Comparison of ENCODE assay signal across 1 cellular context in the genomic region with DNA sequence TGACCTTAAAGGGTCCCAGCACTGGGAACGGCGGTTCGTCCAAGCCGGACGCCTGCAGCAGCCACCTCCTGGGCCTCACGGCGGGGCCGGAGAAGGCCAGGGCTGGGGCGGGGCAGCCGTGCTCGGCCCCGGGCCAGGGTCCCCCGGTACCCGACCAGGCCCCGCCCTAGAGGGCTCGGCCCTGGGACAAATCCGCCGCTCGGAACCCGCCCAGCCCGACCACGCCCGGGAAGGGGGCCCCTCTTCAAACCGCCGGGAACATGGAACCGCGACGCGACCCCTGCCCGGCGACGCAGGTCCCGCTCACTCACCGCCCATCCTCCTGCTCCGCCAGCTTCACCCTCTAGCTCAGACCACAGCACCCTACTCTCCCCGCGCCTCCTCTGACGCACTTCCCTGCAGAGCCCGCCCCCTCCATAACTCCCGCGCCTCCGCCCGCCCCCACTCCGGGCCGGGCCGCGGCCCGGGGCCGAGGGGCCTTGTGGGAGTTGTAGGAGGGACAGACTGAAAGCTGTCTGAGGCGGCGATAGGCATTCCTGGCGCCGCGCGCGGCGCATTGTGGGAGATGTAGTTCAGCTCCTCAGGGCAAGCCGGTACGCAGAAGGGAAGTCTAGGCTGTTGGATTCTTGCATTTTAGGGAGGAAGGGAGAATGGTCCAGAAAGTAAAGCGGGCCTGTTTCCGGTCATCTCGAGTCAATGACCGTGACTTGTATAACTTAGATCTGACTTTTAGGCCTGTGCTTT.
A peak's percentile ranks its signal among the peaks of the same experiment; 100 is the strongest.
TF ChIP-seq lines count a peak whose summit lies in the region.

A gene (minus strand): TSS at position 365 of the 744 bp plus-strand sequence. CDS start 1,478 bp downstream, outside the sequence.

TF ChIP-seq in HepG2, 621 proteins besides CTCF, POLR2A, EP300 and RAD21 (continued from another document and continues in another):
- TF ChIP-seq, protein P1, sequence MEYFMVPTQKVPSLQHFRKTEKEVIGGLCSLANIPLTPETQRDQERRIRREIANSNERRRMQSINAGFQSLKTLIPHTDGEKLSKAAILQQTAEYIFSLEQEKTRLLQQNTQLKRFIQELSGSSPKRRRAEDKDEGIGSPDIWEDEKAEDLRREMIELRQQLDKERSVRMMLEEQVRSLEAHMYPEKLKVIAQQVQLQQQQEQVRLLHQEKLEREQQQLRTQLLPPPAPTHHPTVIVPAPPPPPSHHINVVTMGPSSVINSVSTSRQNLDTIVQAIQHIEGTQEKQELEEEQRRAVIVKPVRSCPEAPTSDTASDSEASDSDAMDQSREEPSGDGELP (IDR thresholded peaks at IDR 0.05; ENCODE audit: borderline replicate concordance, low read depth), result 0 out of 2 replicates have a peak, but pooled peaks have one; percentile 9
- TF ChIP-seq ZBTB7B (CRISPR knock-in tag; IDR thresholded peaks at IDR 0.05), result peak; percentile 80
- TF ChIP-seq, protein P2, sequence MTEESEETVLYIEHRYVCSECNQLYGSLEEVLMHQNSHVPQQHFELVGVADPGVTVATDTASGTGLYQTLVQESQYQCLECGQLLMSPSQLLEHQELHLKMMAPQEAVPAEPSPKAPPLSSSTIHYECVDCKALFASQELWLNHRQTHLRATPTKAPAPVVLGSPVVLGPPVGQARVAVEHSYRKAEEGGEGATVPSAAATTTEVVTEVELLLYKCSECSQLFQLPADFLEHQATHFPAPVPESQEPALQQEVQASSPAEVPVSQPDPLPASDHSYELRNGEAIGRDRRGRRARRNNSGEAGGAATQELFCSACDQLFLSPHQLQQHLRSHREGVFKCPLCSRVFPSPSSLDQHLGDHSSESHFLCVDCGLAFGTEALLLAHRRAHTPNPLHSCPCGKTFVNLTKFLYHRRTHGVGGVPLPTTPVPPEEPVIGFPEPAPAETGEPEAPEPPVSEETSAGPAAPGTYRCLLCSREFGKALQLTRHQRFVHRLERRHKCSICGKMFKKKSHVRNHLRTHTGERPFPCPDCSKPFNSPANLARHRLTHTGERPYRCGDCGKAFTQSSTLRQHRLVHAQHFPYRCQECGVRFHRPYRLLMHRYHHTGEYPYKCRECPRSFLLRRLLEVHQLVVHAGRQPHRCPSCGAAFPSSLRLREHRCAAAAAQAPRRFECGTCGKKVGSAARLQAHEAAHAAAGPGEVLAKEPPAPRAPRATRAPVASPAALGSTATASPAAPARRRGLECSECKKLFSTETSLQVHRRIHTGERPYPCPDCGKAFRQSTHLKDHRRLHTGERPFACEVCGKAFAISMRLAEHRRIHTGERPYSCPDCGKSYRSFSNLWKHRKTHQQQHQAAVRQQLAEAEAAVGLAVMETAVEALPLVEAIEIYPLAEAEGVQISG (CRISPR knock-in tag; IDR thresholded peaks at IDR 0.05), result peak; percentile 89
- TF ChIP-seq SKI (IDR thresholded peaks at IDR 0.05; ENCODE audit: partially characterized antibody), result no peak
- no peak for TF ChIP-seq RARG (CRISPR knock-in tag; IDR thresholded peaks at IDR 0.05; ENCODE audit: low read depth)
- no peak for TF ChIP-seq MTF2 (CRISPR knock-in tag; IDR thresholded peaks at IDR 0.05; ENCODE audit: borderline replicate concordance)
- TF ChIP-seq CCDC6 (CRISPR knock-in tag; IDR thresholded peaks at IDR 0.05), result peak; percentile 65; the same call in 1 of the 2 replicates
- TF ChIP-seq TBL1XR1 (IDR thresholded peaks at IDR 0.05; ENCODE audit: borderline replicate concordance, low read length, partially characterized antibody), result peak; percentile 25
- no peak for TF ChIP-seq ZNF235 (CRISPR knock-in tag; IDR thresholded peaks at IDR 0.05; ENCODE audit: borderline replicate concordance)
- no peak for TF ChIP-seq STAT5B (CRISPR knock-in tag; IDR thresholded peaks at IDR 0.05)
- no peak for TF ChIP-seq HNRNPUL1 (IDR thresholded peaks at IDR 0.05; ENCODE audit: low read depth, low read length)
- TF ChIP-seq MAFF (IDR thresholded peaks at IDR 0.05; ENCODE audit: low read depth, low read length), result no peak
- no peak for TF ChIP-seq XRCC5 (optimal IDR thresholded peaks at IDR 0.05; ENCODE audit: low read length)
- peak; percentile 78 for TF ChIP-seq HNRNPK (IDR thresholded peaks at IDR 0.05; ENCODE audit: low read depth, low read length, poor library complexity, severe bottlenecking)
- peak; percentile 17; the same call in 1 of the 2 replicates for TF ChIP-seq ZNF232 (CRISPR knock-in tag; IDR thresholded peaks at IDR 0.05; ENCODE audit: borderline replicate concordance)
- no peak for TF ChIP-seq ZNF773 (CRISPR knock-in tag; IDR thresholded peaks at IDR 0.05; ENCODE audit: borderline replicate concordance)
- no peak for TF ChIP-seq NR2F6 (IDR thresholded peaks at IDR 0.05)
- no peak for TF ChIP-seq NR2F6 (CRISPR knock-in tag; IDR thresholded peaks at IDR 0.05)
- peak; percentile 54; the same call in 1 of the 2 replicates for TF ChIP-seq ESRRA (CRISPR knock-in tag; IDR thresholded peaks at IDR 0.05; ENCODE audit: low read depth)
- TF ChIP-seq ZNF564 (CRISPR knock-in tag; IDR thresholded peaks at IDR 0.05), result peak; percentile 52; the same call in 1 of the 2 replicates
- TF ChIP-seq SPEN (CRISPR knock-in tag; IDR thresholded peaks at IDR 0.05; ENCODE audit: low read depth), result peak; percentile 90
- TF ChIP-seq, protein P3, sequence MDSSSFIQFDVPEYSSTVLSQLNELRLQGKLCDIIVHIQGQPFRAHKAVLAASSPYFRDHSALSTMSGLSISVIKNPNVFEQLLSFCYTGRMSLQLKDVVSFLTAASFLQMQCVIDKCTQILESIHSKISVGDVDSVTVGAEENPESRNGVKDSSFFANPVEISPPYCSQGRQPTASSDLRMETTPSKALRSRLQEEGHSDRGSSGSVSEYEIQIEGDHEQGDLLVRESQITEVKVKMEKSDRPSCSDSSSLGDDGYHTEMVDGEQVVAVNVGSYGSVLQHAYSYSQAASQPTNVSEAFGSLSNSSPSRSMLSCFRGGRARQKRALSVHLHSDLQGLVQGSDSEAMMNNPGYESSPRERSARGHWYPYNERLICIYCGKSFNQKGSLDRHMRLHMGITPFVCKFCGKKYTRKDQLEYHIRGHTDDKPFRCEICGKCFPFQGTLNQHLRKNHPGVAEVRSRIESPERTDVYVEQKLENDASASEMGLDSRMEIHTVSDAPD (CRISPR knock-in tag; IDR thresholded peaks at IDR 0.05), result peak; percentile 20; the same call in 1 of the 2 replicates
- peak; percentile 25; the same call in 1 of the 2 replicates for TF ChIP-seq ELF3 (CRISPR knock-in tag; IDR thresholded peaks at IDR 0.05)
- TF ChIP-seq, protein P4, sequence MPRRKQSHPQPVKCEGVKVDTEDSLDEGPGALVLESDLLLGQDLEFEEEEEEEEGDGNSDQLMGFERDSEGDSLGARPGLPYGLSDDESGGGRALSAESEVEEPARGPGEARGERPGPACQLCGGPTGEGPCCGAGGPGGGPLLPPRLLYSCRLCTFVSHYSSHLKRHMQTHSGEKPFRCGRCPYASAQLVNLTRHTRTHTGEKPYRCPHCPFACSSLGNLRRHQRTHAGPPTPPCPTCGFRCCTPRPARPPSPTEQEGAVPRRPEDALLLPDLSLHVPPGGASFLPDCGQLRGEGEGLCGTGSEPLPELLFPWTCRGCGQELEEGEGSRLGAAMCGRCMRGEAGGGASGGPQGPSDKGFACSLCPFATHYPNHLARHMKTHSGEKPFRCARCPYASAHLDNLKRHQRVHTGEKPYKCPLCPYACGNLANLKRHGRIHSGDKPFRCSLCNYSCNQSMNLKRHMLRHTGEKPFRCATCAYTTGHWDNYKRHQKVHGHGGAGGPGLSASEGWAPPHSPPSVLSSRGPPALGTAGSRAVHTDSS (CRISPR knock-in tag; conservative IDR thresholded peaks at IDR 0.05), result no peak
- TF ChIP-seq, protein P5, sequence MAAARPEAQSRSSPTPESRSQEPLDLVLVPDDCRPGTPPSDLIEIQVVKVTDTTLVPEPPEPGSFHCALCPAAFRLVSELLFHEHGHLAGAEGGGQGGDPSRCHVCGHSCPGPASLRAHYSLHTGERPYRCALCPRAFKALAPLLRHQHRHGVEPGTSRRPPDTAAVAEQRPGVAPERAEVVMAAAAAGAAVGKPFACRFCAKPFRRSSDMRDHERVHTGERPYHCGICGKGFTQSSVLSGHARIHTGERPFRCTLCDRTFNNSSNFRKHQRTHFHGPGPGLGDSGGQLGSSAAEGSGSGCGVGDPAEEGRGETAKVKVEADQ (CRISPR knock-in tag; IDR thresholded peaks at IDR 0.05; ENCODE audit: borderline replicate concordance), result 0 out of 2 replicates have a peak, but pooled peaks have one; percentile 22
- TF ChIP-seq, protein P6, sequence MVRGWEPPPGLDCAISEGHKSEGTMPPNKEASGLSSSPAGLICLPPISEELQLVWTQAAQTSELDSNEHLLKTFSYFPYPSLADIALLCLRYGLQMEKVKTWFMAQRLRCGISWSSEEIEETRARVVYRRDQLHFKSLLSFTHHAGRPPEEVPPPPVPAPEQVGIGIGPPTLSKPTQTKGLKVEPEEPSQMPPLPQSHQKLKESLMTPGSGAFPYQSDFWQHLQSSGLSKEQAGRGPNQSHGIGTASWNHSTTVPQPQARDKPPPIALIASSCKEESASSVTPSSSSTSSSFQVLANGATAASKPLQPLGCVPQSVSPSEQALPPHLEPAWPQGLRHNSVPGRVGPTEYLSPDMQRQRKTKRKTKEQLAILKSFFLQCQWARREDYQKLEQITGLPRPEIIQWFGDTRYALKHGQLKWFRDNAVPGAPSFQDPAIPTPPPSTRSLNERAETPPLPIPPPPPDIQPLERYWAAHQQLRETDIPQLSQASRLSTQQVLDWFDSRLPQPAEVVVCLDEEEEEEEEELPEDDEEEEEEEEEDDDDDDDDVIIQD (CRISPR knock-in tag; IDR thresholded peaks at IDR 0.05; ENCODE audit: low read depth), result peak; percentile 58; the same call in 1 of the 2 replicates
- TF ChIP-seq ZFP36 (IDR thresholded peaks at IDR 0.05; ENCODE audit: borderline replicate concordance, low read depth, low read length, partially characterized antibody), result no peak
- TF ChIP-seq ZNF468 (CRISPR knock-in tag; IDR thresholded peaks at IDR 0.05), result no peak
- peak; percentile 90 for TF ChIP-seq IRF2 (CRISPR knock-in tag; IDR thresholded peaks at IDR 0.05)
- TF ChIP-seq, protein P7, sequence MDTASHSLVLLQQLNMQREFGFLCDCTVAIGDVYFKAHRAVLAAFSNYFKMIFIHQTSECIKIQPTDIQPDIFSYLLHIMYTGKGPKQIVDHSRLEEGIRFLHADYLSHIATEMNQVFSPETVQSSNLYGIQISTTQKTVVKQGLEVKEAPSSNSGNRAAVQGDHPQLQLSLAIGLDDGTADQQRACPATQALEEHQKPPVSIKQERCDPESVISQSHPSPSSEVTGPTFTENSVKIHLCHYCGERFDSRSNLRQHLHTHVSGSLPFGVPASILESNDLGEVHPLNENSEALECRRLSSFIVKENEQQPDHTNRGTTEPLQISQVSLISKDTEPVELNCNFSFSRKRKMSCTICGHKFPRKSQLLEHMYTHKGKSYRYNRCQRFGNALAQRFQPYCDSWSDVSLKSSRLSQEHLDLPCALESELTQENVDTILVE (CRISPR knock-in tag; IDR thresholded peaks at IDR 0.05), result peak; percentile 87
- TF ChIP-seq ZEB1 (IDR thresholded peaks at IDR 0.05; ENCODE audit: insufficient replicate concordance, low read depth), result no peak
- no peak for TF ChIP-seq MED8 (CRISPR knock-in tag; IDR thresholded peaks at IDR 0.05; ENCODE audit: insufficient replicate concordance)
- TF ChIP-seq ZNF746 (CRISPR knock-in tag; IDR thresholded peaks at IDR 0.05), result no peak; the same call in 1 of the 2 replicates
- TF ChIP-seq, protein P8, sequence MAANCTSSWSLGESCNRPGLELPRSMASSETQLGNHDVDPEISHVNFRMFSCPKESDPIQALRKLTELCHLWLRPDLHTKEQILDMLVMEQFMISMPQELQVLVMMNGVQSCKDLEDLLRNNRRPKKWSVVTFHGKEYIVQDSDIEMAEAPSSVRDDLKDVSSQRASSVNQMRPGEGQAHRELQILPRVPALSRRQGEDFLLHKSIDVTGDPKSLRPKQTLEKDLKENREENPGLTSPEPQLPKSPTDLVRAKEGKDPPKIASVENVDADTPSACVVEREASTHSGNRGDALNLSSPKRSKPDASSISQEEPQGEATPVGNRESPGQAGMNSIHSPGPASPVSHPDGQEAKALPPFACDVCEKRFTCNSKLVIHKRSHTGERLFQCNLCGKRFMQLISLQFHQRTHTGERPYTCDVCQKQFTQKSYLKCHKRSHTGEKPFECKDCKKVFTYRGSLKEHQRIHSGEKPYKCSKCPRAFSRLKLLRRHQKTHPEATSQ (CRISPR knock-in tag; IDR thresholded peaks at IDR 0.05; ENCODE audit: borderline replicate concordance), result no peak
- no peak for TF ChIP-seq BCL6 (CRISPR knock-in tag; IDR thresholded peaks at IDR 0.05)
- TF ChIP-seq, protein P9, sequence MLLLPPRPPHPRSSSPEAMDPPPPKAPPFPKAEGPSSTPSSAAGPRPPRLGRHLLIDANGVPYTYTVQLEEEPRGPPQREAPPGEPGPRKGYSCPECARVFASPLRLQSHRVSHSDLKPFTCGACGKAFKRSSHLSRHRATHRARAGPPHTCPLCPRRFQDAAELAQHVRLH (CRISPR knock-in tag; IDR thresholded peaks at IDR 0.05; ENCODE audit: borderline replicate concordance, low read depth), result peak; percentile 35; the same call in 1 of the 2 replicates
- no peak for TF ChIP-seq ZSCAN21 (CRISPR knock-in tag; IDR thresholded peaks at IDR 0.05; ENCODE audit: borderline replicate concordance)
- TF ChIP-seq SNRNP70 (IDR thresholded peaks at IDR 0.05; ENCODE audit: low read depth, low read length), result no peak
- TF ChIP-seq GFI1 (CRISPR knock-in tag; IDR thresholded peaks at IDR 0.05; ENCODE audit: borderline replicate concordance), result no peak
- TF ChIP-seq HMG20B (CRISPR knock-in tag; conservative IDR thresholded peaks at IDR 0.05), result no peak
- TF ChIP-seq RFXANK (CRISPR knock-in tag; IDR thresholded peaks at IDR 0.05), result no peak; the same call in 1 of the 2 replicates
- TF ChIP-seq ZNF652 (CRISPR knock-in tag; IDR thresholded peaks at IDR 0.05; ENCODE audit: borderline replicate concordance, low read depth), result no peak
- no peak for TF ChIP-seq NFKBIZ (CRISPR knock-in tag; IDR thresholded peaks at IDR 0.05)
- TF ChIP-seq, protein P10, sequence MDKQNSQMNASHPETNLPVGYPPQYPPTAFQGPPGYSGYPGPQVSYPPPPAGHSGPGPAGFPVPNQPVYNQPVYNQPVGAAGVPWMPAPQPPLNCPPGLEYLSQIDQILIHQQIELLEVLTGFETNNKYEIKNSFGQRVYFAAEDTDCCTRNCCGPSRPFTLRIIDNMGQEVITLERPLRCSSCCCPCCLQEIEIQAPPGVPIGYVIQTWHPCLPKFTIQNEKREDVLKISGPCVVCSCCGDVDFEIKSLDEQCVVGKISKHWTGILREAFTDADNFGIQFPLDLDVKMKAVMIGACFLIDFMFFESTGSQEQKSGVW (CRISPR knock-in tag; IDR thresholded peaks at IDR 0.05; ENCODE audit: borderline replicate concordance), result no peak
- peak; percentile 69 for TF ChIP-seq ELF1 (CRISPR knock-in tag; IDR thresholded peaks at IDR 0.05)
- no peak for TF ChIP-seq SMARCE1 (IDR thresholded peaks at IDR 0.05; ENCODE audit: borderline replicate concordance)
- TF ChIP-seq ZNF878 (CRISPR knock-in tag; IDR thresholded peaks at IDR 0.05), result peak; percentile 56; the same call in 1 of the 2 replicates
